Comparison of ENCODE assay signal across 14 cellular contexts in the genomic region with DNA sequence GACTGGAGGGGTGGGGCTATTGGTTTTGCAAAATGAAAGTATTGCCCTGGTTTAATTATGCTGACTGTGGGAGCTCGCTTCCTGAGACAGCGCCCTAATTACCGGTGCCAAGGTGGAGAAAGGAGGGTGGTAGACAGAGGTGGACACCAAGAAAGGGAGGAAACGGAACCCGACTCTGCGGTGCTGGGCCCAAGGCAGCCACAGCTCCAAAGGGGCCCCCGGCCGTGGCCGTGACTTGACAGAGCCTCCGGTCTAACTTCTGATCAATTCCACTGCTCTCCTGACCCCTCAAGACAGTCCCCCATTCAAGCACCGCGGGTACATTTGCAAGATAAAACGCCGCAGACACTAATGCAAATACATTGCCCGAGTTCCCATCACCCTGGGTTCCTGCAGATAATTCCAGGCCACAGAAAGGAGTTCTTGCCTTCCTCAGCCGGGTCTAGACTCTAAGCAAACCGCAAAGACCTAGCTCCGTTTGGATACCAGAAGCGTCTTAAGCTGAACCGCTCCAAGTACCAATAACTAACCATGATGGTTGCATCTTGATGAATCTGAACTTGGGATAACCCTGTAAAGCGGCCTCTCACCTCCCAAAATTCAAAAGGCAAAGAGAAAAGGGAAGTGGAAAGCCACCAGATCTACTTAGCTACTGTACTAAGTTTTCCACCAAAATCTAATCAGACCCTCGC.
DNase-seq lines count a peak whose midpoint lies in the region; ATAC-seq, FAIRE-seq and TF ChIP-seq lines count a peak whose summit lies in the region.
"Had no signal": no experiment of that assay in that cellular context is flagged by ENCODE, and none has a peak within 500 bp of the region (broad histone marks: within the 10 kb centered on the region; RNA-seq: fewer than 3 reads in every experiment).

No MANE protein-coding gene starts in this region.

- in situ Hi-C loops in K562 (cut with MboI): loop anchor here (10.0 kb wide), 1 partner anchor 527 kb away; no protein-coding TSS in a partner anchor

- no peaks in the 10 kb centered on the region for H3K9me3 ChIP-seq in CD8-positive, alpha-beta memory T cell (ENCODE audit: low read length)
- H3K9me3 ChIP-seq in HUES6 (ENCODE audit: control insufficient read depth, insufficient read depth, low read depth, low read length) (no peaks in the 10 kb centered on the region), K562 (replicated peaks; ENCODE audit: control insufficient read depth, insufficient read depth, low read depth, low read length) (no peaks in the 10 kb centered on the region), vagina (no peaks in the 10 kb centered on the region)
- H3K9me3 ChIP-seq: Peyer's patch had no signal

- H4K8ac ChIP-seq in mesendoderm (ENCODE audit: low read depth, low read length): no peak overlapping the region

- POLR2A ChIA-PET in CD8-positive, alpha-beta memory T cell (lab: Charles Lee): no interaction called here
- POLR2A ChIA-PET in K562 (lab: Yijun Ruan, JAX): no interaction called here

- no peak for ATAC-seq in K562
- ATAC-seq in GM21528 (IDR thresholded peaks at IDR 0.05; ENCODE audit: low FRiP score, unreplicated experiment): no peak
- no peak for ATAC-seq in GM21447 (IDR thresholded peaks at IDR 0.05; ENCODE audit: unreplicated experiment)
- ATAC-seq: naive thymus-derived CD4-positive, alpha-beta T cell had no signal

- no peak overlapping the region for H2AK5ac ChIP-seq in mesendoderm (ENCODE audit: low read length)

- TF ChIP-seq EP300 in K562 (IDR thresholded peaks at IDR 0.05; ENCODE audit: low read length): no peak

- H3K4me2 ChIP-seq in K562 (ENCODE audit: insufficient read depth, low read length) (no peak overlapping the region), mesendoderm (ENCODE audit: low read length) (peak overlapping the region; percentile 11)

- no peak overlapping the region for H3K4ac ChIP-seq in mesendoderm (ENCODE audit: low read depth, low read length)

- no peak overlapping the region for H3K18ac ChIP-seq in mesendoderm (ENCODE audit: low read length)

- peak overlapping the region in 5 of 7 donors; percentile 4 to 41 (median 15) for H3K4me3 Mint-ChIP-seq in CD8-positive, alpha-beta memory T cell
- H3K4me3 Mint-ChIP-seq: activated T-cell treated with anti-CD3 and anti-CD28 coated beads, Interleukin-2, amount 50 U/mL, for 24 hours had no signal

- no peak overlapping the region for H3K23ac ChIP-seq in mesendoderm (ENCODE audit: low read length)

- 11% methylated on average over 22 of the region's 22 CpGs for WGBS in K562 (ENCODE audit: insufficient coverage, low coverage, missing lambda C conversion rate)
- no CpG with 5 or more reads among the region's 22 CpGs for WGBS in mesendoderm (ENCODE audit: extremely low coverage, insufficient coverage, low lambda C conversion rate)

- no peak overlapping the region for H4K5ac ChIP-seq in mesendoderm (ENCODE audit: low read length)

- no peak overlapping the region for H2BK120ac ChIP-seq in mesendoderm (ENCODE audit: low read depth, low read length)

- H3K79me2 ChIP-seq in K562 (ENCODE audit: control insufficient read depth, insufficient read depth, low read length) (no peaks in the 10 kb centered on the region), mesendoderm (ENCODE audit: control insufficient read depth, insufficient read depth, low read length) (no peaks in the 10 kb centered on the region)

- peaks cover 12% of the 10 kb centered on the region for H3K4me1 ChIP-seq in CD8-positive, alpha-beta memory T cell (ENCODE audit: insufficient read depth, low read length)
- H3K4me1 ChIP-seq in HUES6 (ENCODE audit: control insufficient read depth, insufficient read depth, low read length): peaks cover 57% of the 10 kb centered on the region
- peaks cover 0 to 14% of the 10 kb centered on the region in 2 experiments; a peak in 2 of 5 replicates for H3K4me1 ChIP-seq in K562 (replicated peaks in 1 of 2; ENCODE audit: control insufficient read depth in 2 of 2, insufficient read depth in 2 of 2, low read length in 2 of 2)
- peaks cover 2% of the 10 kb centered on the region for H3K4me1 ChIP-seq in mesendoderm (ENCODE audit: control insufficient read depth, low read depth, low read length)
- peaks cover 23% of the 10 kb centered on the region for H3K4me1 ChIP-seq in vagina

- H3K27me3 ChIP-seq in CD8-positive, alpha-beta memory T cell (ENCODE audit: insufficient read depth, low read length, poor library complexity, severe bottlenecking): peaks cover 65% of the 10 kb centered on the region
- H3K27me3 ChIP-seq in HUES6 (ENCODE audit: control insufficient read depth, insufficient read depth, low read length): peaks cover 100% of the 10 kb centered on the region
- H3K27me3 ChIP-seq in K562 (ENCODE audit: control insufficient read depth in 2 of 2, insufficient read depth in 2 of 2, low read length in 2 of 2): peaks cover 12 to 37% of the 10 kb centered on the region in 2 experiments; a peak in 4 of 5 replicates
- H3K27me3 ChIP-seq in mesendoderm (ENCODE audit: insufficient read depth, low read length, poor library complexity): peaks cover 38% of the 10 kb centered on the region
- peaks cover 9% of the 10 kb centered on the region for H3K27me3 ChIP-seq in vagina

- H3K56ac ChIP-seq in mesendoderm (ENCODE audit: low read length): no peak overlapping the region

- no peak overlapping the region for H3K27ac ChIP-seq in CD8-positive, alpha-beta memory T cell (ENCODE audit: low read depth, low read length)
- H3K27ac ChIP-seq in HUES6 (ENCODE audit: low read depth, low read length) (no peak overlapping the region), K562 (ENCODE audit: extremely low read depth, low read depth, low read length) (no peak overlapping the region), mesendoderm (ENCODE audit: low read depth, low read length) (no peak overlapping the region), vagina (no peak overlapping the region)
- H3K27ac ChIP-seq: C4-2B, epithelial cell of prostate, Peyer's patch had no signal

- H3K9ac ChIP-seq in HUES6 (ENCODE audit: low read length) (peak overlapping the region; percentile 36), K562 (ENCODE audit: insufficient read depth in 1 of 2, low read depth in 2 of 2, low read length in 2 of 2) (no peak overlapping the region), mesendoderm (ENCODE audit: low read length) (no peak overlapping the region)

- peaks cover 0 to 4% (median 2%) of the 10 kb centered on the region in 3 donors for H3K36me3 Mint-ChIP-seq in CD8-positive, alpha-beta memory T cell

- peaks cover 4 to 25% (median 18%) of the 10 kb centered on the region in 5 donors for H3K9me3 Mint-ChIP-seq in CD8-positive, alpha-beta memory T cell

- no peak overlapping the region for H2BK5ac ChIP-seq in mesendoderm (ENCODE audit: low read length)

- intact Hi-C loops in K562 (cut with micrococcal nuclease) (no loop called here), vagina (cut with DNase I) (loop anchor here (10.0 kb wide), 1 partner anchor 527 kb away; no protein-coding TSS in a partner anchor)

- no peaks in the 10 kb centered on the region for H3K79me1 ChIP-seq in mesendoderm (ENCODE audit: low read length)

- H2AFZ ChIP-seq in K562 (ENCODE audit: low read depth, low read length): no peak overlapping the region

- H3K27me3 Mint-ChIP-seq in CD8-positive, alpha-beta memory T cell: peaks cover 78 to 90% of the 10 kb centered on the region in 2 donors

- peak overlapping the region in 2 of 8 donors; percentile 7 to 48 for H3K27ac Mint-ChIP-seq in CD8-positive, alpha-beta memory T cell
- H3K27ac Mint-ChIP-seq: activated T-cell treated with anti-CD3 and anti-CD28 coated beads, Interleukin-2, amount 50 U/mL, for 24 hours had no signal

- H4K20me1 ChIP-seq in K562 (replicated peaks; ENCODE audit: control insufficient read depth, insufficient read depth, low read length): no peaks in the 10 kb centered on the region

- no peak for TF ChIP-seq RAD21 in K562 (CRISPR knock-in tag; conservative IDR thresholded peaks at IDR 0.05 in 1 of 2, IDR thresholded peaks at IDR 0.05 in 1 of 2)

- H3K9me1 ChIP-seq in K562 (ENCODE audit: control insufficient read depth, insufficient read depth, low read length): no peaks in the 10 kb centered on the region

- no peak overlapping the region for H2BK15ac ChIP-seq in mesendoderm (replicated peaks; ENCODE audit: low read depth)

- CTCF ChIA-PET in CD8-positive, alpha-beta memory T cell (lab: Charles Lee): no interaction called here
- CTCF ChIA-PET in K562 (lab: Yijun Ruan, JAX; ENCODE audit: low intra/inter-chr PET ratio): no interaction called here

- no peak for TF ChIP-seq CTCF in K562 (IDR thresholded peaks at IDR 0.05 in 2 of 3, conservative IDR thresholded peaks at IDR 0.05 in 1 of 3; ENCODE audit: insufficient read depth in 2 of 3, low read depth in 1 of 3, low read length in 3 of 3)
- no peak for TF ChIP-seq CTCF in vagina (IDR thresholded peaks at IDR 0.05)

- no peak for FAIRE-seq in K562 (lab: Jason Lieb, UNC)

- no peaks in the 10 kb centered on the region for H3K36me3 ChIP-seq in CD8-positive, alpha-beta memory T cell (ENCODE audit: insufficient read depth, low read length)
- no peaks in the 10 kb centered on the region for H3K36me3 ChIP-seq in HUES6 (ENCODE audit: control insufficient read depth, insufficient read depth, low read length)
- H3K36me3 ChIP-seq in K562 (ENCODE audit: control insufficient read depth, insufficient read depth, low read length): no peaks in the 10 kb centered on the region
- H3K36me3 ChIP-seq in mesendoderm (ENCODE audit: control insufficient read depth, insufficient read depth, low read length): no peaks in the 10 kb centered on the region
- H3K36me3 ChIP-seq in vagina: no peaks in the 10 kb centered on the region
- H3K36me3 ChIP-seq: Peyer's patch had no signal

- no peak overlapping the region for H3K4me3 ChIP-seq in CD8-positive, alpha-beta memory T cell (ENCODE audit: low read length)
- H3K4me3 ChIP-seq in HUES6 (ENCODE audit: low read depth, low read length): peak overlapping the region; percentile 66
- H3K4me3 ChIP-seq in K562: no peak overlapping the region
- no peak overlapping the region for H3K4me3 ChIP-seq in mesendoderm (ENCODE audit: low read length)
- H3K4me3 ChIP-seq in vagina: peak overlapping the region in 1 of 2 donors; percentile 38
- H3K4me3 ChIP-seq: Peyer's patch had no signal

- no peak for DNase-seq in CD8-positive, alpha-beta memory T cell
- DNase-seq in K562 (ENCODE audit: extremely low read depth in 1 of 4, low spot score in 3 of 4) (no peak), mesendoderm (peak; percentile 61), NCI-H345 treated with DMSO at 0.1 percent for 48 hours (lab: John Stamatoyannopoulos, UW; ENCODE audit: unreplicated experiment) (no peak), vagina (ENCODE audit: extremely low spot score in 2 of 2) (no peak)
- DNase-seq: activated T-cell treated with anti-CD3 and anti-CD28 coated beads, Interleukin-2, amount 50 U/mL, for 24 hours; naive thymus-derived CD4-positive, alpha-beta T cell; NCI-H2171; Peyer's patch had no signal

- H3K4me1 Mint-ChIP-seq in CD8-positive, alpha-beta memory T cell: peaks cover 31 to 48% (median 47%) of the 10 kb centered on the region in 3 donors

- TF ChIP-seq POLR2A in K562 (conservative IDR thresholded peaks at IDR 0.05): no peak
- TF ChIP-seq POLR2A in vagina (IDR thresholded peaks at IDR 0.05): no peak

- no TSS peak for BruUV-seq in K562 (replicated peaks; lab: Mats Ljungman, UMichigan)

TF ChIP-seq in K562, 482 proteins besides CTCF, POLR2A, EP300 and RAD21:
- TF ChIP-seq ATF7 (IDR thresholded peaks at IDR 0.05) (no peak), NR3C1 (CRISPR knock-in tag; IDR thresholded peaks at IDR 0.05) (no peak), SPI1 (IDR thresholded peaks at IDR 0.05; ENCODE audit: borderline replicate concordance, low read depth, low read length) (peak; percentile 68; the same call in 1 of the 2 replicates)
